In genomic region chr9:128771745-128772519, GRCh38 we compare ENCODE assay signal across 8 cellular contexts. TPM values are rescaled to one million over a fixed set of nuclear protein-coding genes. Genes with fewer than 3 reads are reported as not detected.
A peak's percentile ranks its signal among the peaks of the same experiment; 100 is the strongest.
DNase-seq lines count a peak whose midpoint lies in the region; ATAC-seq and TF ChIP-seq lines count a peak whose summit lies in the region.

ZER1 (minus strand) TSS chr9:128771927; CDS start chr9:128755565, 16,362 bp downstream.

- H3K4me2 ChIP-seq in GM23338 = peak within 1 kb of the TSS; percentile 97

- H3K4me1 ChIP-seq in GM23338 (ENCODE audit: insufficient read depth) (peaks cover 9% of the 10 kb centered on the region), RWPE2 (ENCODE audit: insufficient read depth, poor library complexity, severe bottlenecking) (no peaks in the 10 kb centered on the region)

- intact Hi-C loops in activated T-helper 2 cell treated with anti-CD3 and anti-CD28 coated beads, Interferon-gamma antibody, Interleukin-2, Interleukin-4, amounts not matched to agents 10 μg/mL and 5 μg/mL and 100 μg/mL, durations not matched to agents 14 hours and 24 hours and 36 hours (cut with micrococcal nuclease) = loop anchor here (1.0 to 5.0 kb wide), 3 partner anchors 15 to 55 kb away; partner anchors contain the start of genes SPOUT1, TBC1D13 and ZDHHC12

- H3K36me3 Mint-ChIP-seq in GM23338 (ENCODE audit: low read depth) = no peaks in the 10 kb centered on the region; the same call in 1 of the 3 replicates
- H3K36me3 Mint-ChIP-seq in activated T-helper 2 cell treated with anti-CD3 and anti-CD28 coated beads, Interferon-gamma antibody, Interleukin-2, Interleukin-4, amounts not matched to agents 10 μg/mL and 5 μg/mL and 100 μg/mL, durations not matched to agents 14 hours and 24 hours and 36 hours (ENCODE audit: low read depth) = no peaks in the 10 kb centered on the region
- peaks cover 9% of the 10 kb centered on the region for H3K36me3 Mint-ChIP-seq in nephron (ENCODE audit: low read depth)

- no peaks in the 10 kb centered on the region for H3K27me3 ChIP-seq in GM23338 (ENCODE audit: insufficient read depth)
- H3K27me3 ChIP-seq in RWPE2 (ENCODE audit: insufficient read depth, poor library complexity, severe bottlenecking) = no peaks in the 10 kb centered on the region

- H3K9me3 ChIP-seq in RWPE2 (ENCODE audit: severe bottlenecking) = no peaks in the 10 kb centered on the region

- H3K27ac ChIP-seq in GM23338 (ENCODE audit: low read depth) (peak within 1 kb of the TSS; percentile 99), RWPE2 (ENCODE audit: poor library complexity, severe bottlenecking) (peak within 1 kb of the TSS; percentile 66)

- peaks cover 12% of the 10 kb centered on the region for H3K27me3 Mint-ChIP-seq in GM23338 (ENCODE audit: insufficient read depth, low read depth, poor library complexity)
- H3K27me3 Mint-ChIP-seq in activated T-helper 2 cell treated with anti-CD3 and anti-CD28 coated beads, Interferon-gamma antibody, Interleukin-2, Interleukin-4, amounts not matched to agents 10 μg/mL and 5 μg/mL and 100 μg/mL, durations not matched to agents 14 hours and 24 hours and 36 hours (ENCODE audit: low read depth) = no peaks in the 10 kb centered on the region
- no peaks in the 10 kb centered on the region for H3K27me3 Mint-ChIP-seq in nephron (ENCODE audit: low read depth)

- H3F3A ChIP-seq in GM23338 (replicated peaks; ENCODE audit: low read depth) = peaks cover 26% of the 10 kb centered on the region

- peak within 1 kb of the TSS; percentile 94 for H3K4me3 Mint-ChIP-seq in GM23338
- peak within 1 kb of the TSS; percentile 97 for H3K4me3 Mint-ChIP-seq in activated T-helper 2 cell treated with anti-CD3 and anti-CD28 coated beads, Interferon-gamma antibody, Interleukin-2, Interleukin-4, amounts not matched to agents 10 μg/mL and 5 μg/mL and 100 μg/mL, durations not matched to agents 14 hours and 24 hours and 36 hours (ENCODE audit: low read depth)
- H3K4me3 Mint-ChIP-seq in nephron = peak within 1 kb of the TSS; percentile 95 to 99 (median 99)

- H3K36me3 ChIP-seq in GM23338 (ENCODE audit: insufficient read depth) = no peaks in the 10 kb centered on the region
- no peaks in the 10 kb centered on the region for H3K36me3 ChIP-seq in RWPE2 (ENCODE audit: low read depth)

- no peaks in the 10 kb centered on the region for H3K9me2 ChIP-seq in GM23338 (ENCODE audit: insufficient read depth)

- H3K79me2 ChIP-seq in GM23338 (replicated peaks; ENCODE audit: insufficient read depth) = peaks cover 16% of the 10 kb centered on the region

- TF ChIP-seq CTCF in GM23338 (conservative IDR thresholded peaks at IDR 0.05; ENCODE audit: low read depth in 2 of 2) (no peak), LNCaP clone FGC (IDR thresholded peaks at IDR 0.05; ENCODE audit: control insufficient read depth, extremely low read depth, insufficient read depth) (no peak), RWPE2 (IDR thresholded peaks at IDR 0.05; ENCODE audit: poor library complexity, severe bottlenecking) (no peak), fibroblast of pulmonary artery (IDR thresholded peaks at IDR 0.05; ENCODE audit: low read length, missing control alignments) (no peak), nephron (IDR thresholded peaks at IDR 0.05; ENCODE audit: unreplicated experiment in 3 of 3) (no peak)

- H3K9me3 Mint-ChIP-seq in GM23338 (peaks cover 8% of the 10 kb centered on the region; the same call in 2 of the 3 replicates), nephron (peaks cover 4% of the 10 kb centered on the region)
- H3K9me3 Mint-ChIP-seq in activated T-helper 2 cell treated with anti-CD3 and anti-CD28 coated beads, Interferon-gamma antibody, Interleukin-2, Interleukin-4, amounts not matched to agents 10 μg/mL and 5 μg/mL and 100 μg/mL, durations not matched to agents 14 hours and 24 hours and 36 hours = peaks cover 4% of the 10 kb centered on the region

- DNase-seq in DMS79 treated with DMSO at 0.1 percent for 48 hours (lab: John Stamatoyannopoulos, UW) = peak; percentile 85
- peak; percentile 96 for DNase-seq in GM23338 (ENCODE audit: low spot score)
- peak; percentile 51 for DNase-seq in LNCaP clone FGC (ENCODE audit: low read depth)
- peak; percentile 91 for DNase-seq in RWPE2 (ENCODE audit: low spot score)
- peak; percentile 89 for DNase-seq in activated T-helper 2 cell treated with anti-CD3 and anti-CD28 coated beads, Interferon-gamma antibody, Interleukin-2, Interleukin-4, amounts not matched to agents 10 μg/mL and 5 μg/mL and 100 μg/mL, durations not matched to agents 14 hours and 24 hours and 36 hours (ENCODE audit: low spot score)
- peak; percentile 89 for DNase-seq in fibroblast of pulmonary artery (ENCODE audit: low read depth)
- DNase-seq in stimulated activated naive CD8-positive, alpha-beta T cell treated with anti-CD3 and anti-CD28 coated beads, Interleukin-15, Interleukin-2, amounts not matched to agents 100 U/mL and 50 U/mL, for 24 hours = peak; percentile 97

- peak within 1 kb of the TSS; percentile 99 for H2AFZ ChIP-seq in GM23338

- peak within 1 kb of the TSS; percentile 97 for H3K4me3 ChIP-seq in GM23338
- H3K4me3 ChIP-seq in LNCaP clone FGC (ENCODE audit: low read depth, low read length) = peak within 1 kb of the TSS; percentile 97
- H3K4me3 ChIP-seq in RWPE2 (ENCODE audit: severe bottlenecking) = peak within 1 kb of the TSS; percentile 75
- peak within 1 kb of the TSS; percentile 96 for H3K4me3 ChIP-seq in fibroblast of pulmonary artery (replicated peaks; ENCODE audit: low read depth, low read length)

- ATAC-seq in GM23338 (peak; percentile 93), RWPE2 (ENCODE audit: low read depth) (peak; percentile 90)
- ATAC-seq in stimulated activated naive CD8-positive, alpha-beta T cell treated with anti-CD3 and anti-CD28 coated beads, Interleukin-15, Interleukin-2, amounts not matched to agents 100 U/mL and 50 U/mL, for 24 hours = peak; percentile 96

- H3K27ac Mint-ChIP-seq in GM23338 = peak within 1 kb of the TSS; percentile 97
- H3K27ac Mint-ChIP-seq in activated T-helper 2 cell treated with anti-CD3 and anti-CD28 coated beads, Interferon-gamma antibody, Interleukin-2, Interleukin-4, amounts not matched to agents 10 μg/mL and 5 μg/mL and 100 μg/mL, durations not matched to agents 14 hours and 24 hours and 36 hours = peak within 1 kb of the TSS; percentile 92
- H3K27ac Mint-ChIP-seq in nephron = peak within 1 kb of the TSS; percentile 94 to 98 (median 97)

- H4K20me1 ChIP-seq in GM23338 (replicated peaks; ENCODE audit: insufficient read depth) = no peaks in the 10 kb centered on the region

- H3K4me1 Mint-ChIP-seq in GM23338 (peaks cover 7% of the 10 kb centered on the region), nephron (peaks cover 18% of the 10 kb centered on the region)
- H3K4me1 Mint-ChIP-seq in activated T-helper 2 cell treated with anti-CD3 and anti-CD28 coated beads, Interferon-gamma antibody, Interleukin-2, Interleukin-4, amounts not matched to agents 10 μg/mL and 5 μg/mL and 100 μg/mL, durations not matched to agents 14 hours and 24 hours and 36 hours (ENCODE audit: low read depth) = peaks cover 13% of the 10 kb centered on the region

TF ChIP-seq in GM23338, 12 proteins besides CTCF, POLR2A, EP300 and RAD21:
- TF ChIP-seq POLR2AphosphoS5 (IDR thresholded peaks at IDR 0.05; ENCODE audit: low read depth) (peak; percentile 62), EZH2phosphoT487 (IDR thresholded peaks at IDR 0.05; ENCODE audit: unreplicated experiment) (no peak), ETS1 (IDR thresholded peaks at IDR 0.05) (peak; percentile 59; the same call in 1 of the 2 replicates), CREB1 (CRISPR knock-in tag; IDR thresholded peaks at IDR 0.05; ENCODE audit: low read depth) (peak; percentile 96)

RNA-seq across cellular contexts. Expression of gene ZER1, which starts in this region (rescaled TPM):
- total RNA-seq in GM23338 (2014; rRNA removed; shearing (Covaris generic)) = 14.4 and 23.9 TPM in 2 replicates
- polyA plus RNA-seq in GM23338 (2016; fragmentation: Nextera tagmentation; extraction: Ambion mirVana) = 6.5 and 7.0 TPM in 2 replicates
- total RNA-seq in activated T-helper 2 cell treated with anti-CD3 and anti-CD28 coated beads, Interferon-gamma antibody, Interleukin-2, Interleukin-4, amounts not matched to agents 10 μg/mL and 5 μg/mL and 100 μg/mL, durations not matched to agents 14 hours and 24 hours and 36 hours = 18.6 and 18.7 TPM in 2 replicates

Comparison
In these comparisons a context has a peak if more than half of its experiments do, and no peak if none do; other contexts are left out.
1. Peak in every context shown above with its lines: DNase-seq, ATAC-seq, H3K4me3 ChIP-seq and H3K27ac ChIP-seq.